Comparison of ENCODE assay signal across 10 cellular contexts in the genomic region with DNA sequence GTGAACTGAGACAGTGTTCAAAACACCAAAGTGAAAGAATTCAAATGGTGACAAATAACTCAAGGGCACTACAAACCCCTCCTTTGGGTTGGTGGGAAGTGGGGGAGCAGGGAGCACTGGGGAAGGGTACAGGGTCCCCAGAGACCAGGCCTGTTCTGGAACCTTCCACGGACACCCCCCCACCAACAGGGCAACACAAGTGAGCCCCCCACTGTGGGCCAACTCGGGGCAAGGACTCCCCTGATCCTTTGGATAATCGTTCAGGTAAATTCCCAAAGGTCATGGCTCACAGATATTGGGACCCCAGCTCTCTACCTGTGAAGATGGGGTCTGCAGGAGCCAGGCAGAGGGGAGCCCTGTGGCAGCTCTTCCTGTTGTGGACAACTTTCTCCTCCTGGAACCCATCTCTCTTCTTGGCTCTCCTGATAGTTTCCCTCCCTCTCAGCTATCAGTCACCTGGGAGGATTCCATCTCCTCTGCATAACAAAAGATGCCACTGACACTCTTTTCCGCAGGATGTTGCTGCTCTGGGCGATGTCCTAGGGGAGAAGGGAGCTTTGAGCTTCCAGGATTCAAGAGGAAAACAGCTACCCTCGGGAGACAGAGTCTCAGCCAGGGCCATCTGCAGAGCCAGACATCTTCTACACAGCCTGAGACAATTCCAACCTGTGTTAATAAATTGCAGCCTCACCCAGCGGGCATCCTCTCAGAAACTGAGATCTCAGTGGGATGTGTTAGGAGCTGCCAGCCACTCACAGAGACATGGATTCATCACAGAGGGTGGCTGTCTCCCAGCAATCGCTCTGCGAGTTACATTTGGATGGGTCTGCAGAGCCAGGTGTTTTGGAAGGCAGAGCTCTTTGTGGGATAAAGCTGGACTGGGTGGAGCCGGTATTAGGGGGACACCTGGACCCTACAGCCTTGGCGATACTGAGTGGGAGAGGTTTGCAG. TPM values are rescaled to one million over a fixed set of nuclear protein-coding genes. Genes with fewer than 3 reads are reported as not detected.
DNase-seq lines count a peak whose midpoint lies in the region; ATAC-seq and TF ChIP-seq lines count a peak whose summit lies in the region.
"Had no signal": no experiment of that assay in that cellular context is flagged by ENCODE, and none has a peak within 500 bp of the region (broad histone marks: within the 10 kb centered on the region; RNA-seq: fewer than 3 reads in every experiment).

No MANE protein-coding gene starts in this region.

- peaks cover 75% of the 10 kb centered on the region for H3K4me1 ChIP-seq in HUES6 (ENCODE audit: control insufficient read depth, insufficient read depth, low read length)

- H3K4me3 ChIP-seq in HUES6 (ENCODE audit: low read depth, low read length), result peak overlapping the region; percentile 28; the same call in 1 of the 2 replicates
- H3K4me3 ChIP-seq: tibial nerve had no signal

- DNase-seq in CD4-positive, alpha-beta T cell, result no peak
- no peak for DNase-seq in activated B cell treated with CpG ODN at 0.5 μM for 24 hours
- DNase-seq in mesothelial cell of epicardium (ENCODE audit: low spot score in 2 of 2, unreplicated experiment in 2 of 2), result no peak
- DNase-seq in NCI-H774 (lab: John Stamatoyannopoulos, UW), result no peak
- no peak for DNase-seq in stimulated activated CD4-positive, alpha-beta T cell treated with anti-CD3 and anti-CD28 coated beads, Interleukin-1b, Interleukin-23, amount 100 ng/mL, for 48 hours
- DNase-seq in posterior vena cava (ENCODE audit: low spot score), result no peak

- no peaks in the 10 kb centered on the region for H3K36me3 ChIP-seq in HUES6 (ENCODE audit: control insufficient read depth, insufficient read depth, low read length)
- H3K36me3 ChIP-seq: tibial nerve had no signal

- peak overlapping the region; percentile 97 for H3K27ac Mint-ChIP-seq in CD4-positive, alpha-beta T cell
- H3K27ac Mint-ChIP-seq in activated B cell treated with CpG ODN at 0.5 μM for 24 hours (peak overlapping the region; percentile 56), mesothelial cell of epicardium (peak overlapping the region; percentile 49)

- POLR2A ChIA-PET in CD4-positive, alpha-beta T cell (lab: Charles Lee), result interaction anchor here (1.0 to 1.6 kb wide), 5 partner anchors 11 to 34 kb away, joined by 3 to 6 read pairs (median 3); no protein-coding TSS in a partner anchor
- POLR2A ChIA-PET in activated B cell treated with CpG ODN at 0.5 μM for 24 hours (lab: Charles Lee), result interaction anchor here (0.7 to 5.8 kb wide), 8 partner anchors 10 to 94 kb away, joined by 3 to 171 read pairs (median 5); a partner anchor contains a TSS

- no peak overlapping the region for H3K27ac ChIP-seq in CD4-positive, alpha-beta T cell (ENCODE audit: low read depth, low read length)
- H3K27ac ChIP-seq in HUES6 (ENCODE audit: low read depth, low read length), result 0 out of 2 replicates have a peak overlapping the region, but pooled peaks have one; percentile 8

- H3K36me3 Mint-ChIP-seq in CD4-positive, alpha-beta T cell (ENCODE audit: low read depth), result peaks cover 71% of the 10 kb centered on the region
- H3K36me3 Mint-ChIP-seq in activated B cell treated with CpG ODN at 0.5 μM for 24 hours (ENCODE audit: low read depth), result peaks cover 64% of the 10 kb centered on the region
- no peaks in the 10 kb centered on the region for H3K36me3 Mint-ChIP-seq in mesothelial cell of epicardium

- H3K27me3 ChIP-seq in CD4-positive, alpha-beta T cell (ENCODE audit: control insufficient read depth, insufficient read depth, low read length), result no peaks in the 10 kb centered on the region
- H3K27me3 ChIP-seq in HUES6 (ENCODE audit: control insufficient read depth, insufficient read depth, low read length), result no peaks in the 10 kb centered on the region
- H3K27me3 ChIP-seq: tibial nerve had no signal

- H3K9me3 ChIP-seq in CD4-positive, alpha-beta T cell (ENCODE audit: control insufficient read depth, low read length), result no peaks in the 10 kb centered on the region
- no peaks in the 10 kb centered on the region for H3K9me3 ChIP-seq in HUES6 (ENCODE audit: control insufficient read depth, insufficient read depth, low read depth, low read length)
- H3K9me3 ChIP-seq: tibial nerve had no signal

- no peaks in the 10 kb centered on the region for H3K27me3 Mint-ChIP-seq in CD4-positive, alpha-beta T cell
- no peaks in the 10 kb centered on the region for H3K27me3 Mint-ChIP-seq in activated B cell treated with CpG ODN at 0.5 μM for 24 hours
- H3K27me3 Mint-ChIP-seq in mesothelial cell of epicardium (ENCODE audit: low read depth), result peaks cover 2% of the 10 kb centered on the region

- no peak overlapping the region for H3K9ac ChIP-seq in HUES6 (ENCODE audit: low read length)

- no peaks in the 10 kb centered on the region for H3K9me3 Mint-ChIP-seq in CD4-positive, alpha-beta T cell
- H3K9me3 Mint-ChIP-seq in activated B cell treated with CpG ODN at 0.5 μM for 24 hours, result no peaks in the 10 kb centered on the region
- H3K9me3 Mint-ChIP-seq in mesothelial cell of epicardium, result no peaks in the 10 kb centered on the region

- CTCF ChIA-PET in CD4-positive, alpha-beta T cell (lab: Charles Lee), result interaction anchor here (0.7 to 1.3 kb wide), 6 partner anchors 25 to 97 kb away, joined by 3 to 5 read pairs (median 4); no protein-coding TSS in a partner anchor
- CTCF ChIA-PET in activated B cell treated with CpG ODN at 0.5 μM for 24 hours (lab: Charles Lee), result interaction anchor here (0.9 to 1.8 kb wide), 3 partner anchors 30 to 115 kb away, joined by 3 to 5 read pairs (median 3); no protein-coding TSS in a partner anchor

- no peak for ATAC-seq in CD4-positive, alpha-beta T cell (ENCODE audit: poor library complexity)
- ATAC-seq in activated B cell treated with CpG ODN at 0.5 μM for 24 hours (ENCODE audit: low read depth), result no peak
- ATAC-seq in GM18867 (IDR thresholded peaks at IDR 0.05; ENCODE audit: unreplicated experiment), result no peak
- ATAC-seq: HepG2 had no signal

- intact Hi-C loops in CD4-positive, alpha-beta T cell (cut with DNase I, micrococcal nuclease), result no loop called here
- intact Hi-C loops in activated B cell treated with CpG ODN at 0.5 μM for 24 hours (cut with micrococcal nuclease), result no loop called here
- intact Hi-C loops in posterior vena cava (cut with DNase I), result no loop called here

- TF ChIP-seq CTCF in CD4-positive, alpha-beta T cell (IDR thresholded peaks at IDR 0.05), result no peak
- no peak for TF ChIP-seq CTCF in activated B cell treated with CpG ODN at 0.5 μM for 24 hours (IDR thresholded peaks at IDR 0.05)
- no peak for TF ChIP-seq CTCF in mesothelial cell of epicardium (IDR thresholded peaks at IDR 0.05; ENCODE audit: unreplicated experiment)

- peaks cover 85% of the 10 kb centered on the region for H3K4me1 Mint-ChIP-seq in CD4-positive, alpha-beta T cell (ENCODE audit: low read depth)
- H3K4me1 Mint-ChIP-seq in activated B cell treated with CpG ODN at 0.5 μM for 24 hours (peaks cover 65% of the 10 kb centered on the region), mesothelial cell of epicardium (peaks cover 77% of the 10 kb centered on the region)

- H3K4me3 Mint-ChIP-seq in CD4-positive, alpha-beta T cell, result no peak overlapping the region
- H3K4me3 Mint-ChIP-seq in activated B cell treated with CpG ODN at 0.5 μM for 24 hours, result no peak overlapping the region
- no peak overlapping the region for H3K4me3 Mint-ChIP-seq in mesothelial cell of epicardium

RNA-seq across cellular contexts. Expression of a gene that starts 35.4 kb away (rescaled TPM):
- total RNA-seq in CD4-positive, alpha-beta T cell, result 10 to 100 TPM; 75.4 to 79.2 TPM
- 88.0 and 92.7 TPM in 2 replicates for total RNA-seq in activated B cell treated with CpG ODN at 0.5 μM for 24 hours
- 19.1 to 20.8 TPM (median 20.6 TPM) in 3 replicates for total RNA-seq in mesothelial cell of epicardium
- 10 to 100 TPM; 41.6 to 42.1 TPM for total RNA-seq in posterior vena cava
